5 cellular contexts compared by ENCODE assay signal in genomic region chr9:34732886-34733285, GRCh38. TPM values are rescaled to one million over a fixed set of nuclear protein-coding genes. Genes with fewer than 3 reads are reported as not detected.
"Had no signal": no experiment of that assay in that cellular context is flagged by ENCODE, and none has a peak within 500 bp of the region (broad histone marks: within the 10 kb centered on the region; RNA-seq: fewer than 3 reads in every experiment).

No MANE protein-coding gene starts in this region.

- H3K4me2 ChIP-seq: GM23338 had no signal

- DNase-seq: H9, HCEC 1CT had no signal

- H2AFZ ChIP-seq: GM23338 had no signal

- ATAC-seq: GM23338 had no signal

- H3K4me3 ChIP-seq: GM23338 had no signal

RNA-seq across cellular contexts. Expression of gene CCL21, which starts 22.9 kb away (rescaled TPM):
- total RNA-seq: GM23338, H1, H9, HT-29 had no signal

RNA-seq across cellular contexts. Expression of gene CCL19, which starts 41.8 kb away (rescaled TPM):
- total RNA-seq: GM23338, H1, H9, HT-29 had no signal
